11 cellular contexts compared by ENCODE assay signal in genomic region chr14:64706119-64706465, GRCh38. TPM values are rescaled to one million over a fixed set of nuclear protein-coding genes. Genes with fewer than 3 reads are reported as not detected.
DNase-seq lines count a peak whose midpoint lies in the region; ATAC-seq, FAIRE-seq and TF ChIP-seq lines count a peak whose summit lies in the region.
"Had no signal": no experiment of that assay in that cellular context is flagged by ENCODE, and none has a peak within 500 bp of the region (broad histone marks: within the 10 kb centered on the region; RNA-seq: fewer than 3 reads in every experiment).

No MANE protein-coding gene starts in this region.

- H3K27me3 ChIP-seq in SK-N-SH (ENCODE audit: insufficient read depth) (no peaks in the 10 kb centered on the region), ascending aorta (no peaks in the 10 kb centered on the region), HepG2 (ENCODE audit: control insufficient read depth in 1 of 2, insufficient read depth in 2 of 2, low read length in 2 of 2) (peaks cover 0 to 24% of the 10 kb centered on the region in 2 experiments; a peak in 4 of 5 replicates)

- no peak for TF ChIP-seq POLR2A in HepG2 (IDR thresholded peaks at IDR 0.05; ENCODE audit: insufficient read depth in 1 of 2, low read depth in 2 of 2, low read length in 2 of 2)

- ATAC-seq in SK-N-SH treated with all-trans-retinoic acid at 6 μM for 48 hours: no peak
- no peak; the same call in 2 of the 3 replicates for ATAC-seq in HepG2
- ATAC-seq in HG03565 (IDR thresholded peaks at IDR 0.05; ENCODE audit: unreplicated experiment): no peak
- no peak for ATAC-seq in GM21381 (IDR thresholded peaks at IDR 0.05; ENCODE audit: unreplicated experiment)

- no peak overlapping the region; a peak in 1 of 4 replicates for H3K27ac ChIP-seq in SK-N-SH (ENCODE audit: low read depth in 2 of 2, low read length in 1 of 2)
- H3K27ac ChIP-seq in ascending aorta: peak overlapping the region; percentile 88 to 95
- H3K27ac ChIP-seq in HepG2 (ENCODE audit: extremely low read length, insufficient read depth, low read length): peak overlapping the region; percentile 70
- peak overlapping the region; percentile 97 for H3K27ac ChIP-seq in substantia nigra (ENCODE audit: low read depth, low read length, poor library complexity, severe bottlenecking)

- DNase-seq in SK-N-SH: no peak
- DNase-seq in ascending aorta (ENCODE audit: low spot score in 2 of 2): no peak
- no peak for DNase-seq in HepG2 (ENCODE audit: low spot score)
- peak in 1 of 49 donors; percentile 60 for DNase-seq in substantia nigra (lab: John Stamatoyannopoulos, UW)
- DNase-seq in HK-2 (ENCODE audit: unreplicated experiment): no peak
- DNase-seq: activated CD8-positive, alpha-beta memory T cell treated with anti-CD3 and anti-CD28 coated beads for 24 hours; NCI-H2107 had no signal

- in situ Hi-C loops in HepG2 (cut with HindIII; ENCODE audit: extremely low pct_ligation_motif_present, low pct_unique_long_range_greater_than_20kb): no loop called here

- POLR2A ChIA-PET in SK-N-SH (lab: Yijun Ruan, JAX) (interaction anchor here (2.1 kb wide), 1 partner anchor 56 kb away, joined by 6 read pairs; no protein-coding TSS in a partner anchor), HepG2 (lab: Yijun Ruan, JAX) (interaction anchor here (1.0 to 2.6 kb wide), 8 partner anchors 14 to 236 kb away, joined by 3 to 14 read pairs (median 5); partner anchors contain the start of genes GPX2 and ZBTB1)

- no peaks in the 10 kb centered on the region for H3K9me3 ChIP-seq in SK-N-SH
- H3K9me3 ChIP-seq in ascending aorta: no peaks in the 10 kb centered on the region
- no peaks in the 10 kb centered on the region for H3K9me3 ChIP-seq in HepG2 (ENCODE audit: low read length)

- TF ChIP-seq RAD21 in SK-N-SH (IDR thresholded peaks at IDR 0.05; ENCODE audit: low read length) (no peak), HepG2 (CRISPR knock-in tag; IDR thresholded peaks at IDR 0.05) (no peak)

- no peaks in the 10 kb centered on the region for H3F3A ChIP-seq in SK-N-SH (replicated peaks; ENCODE audit: insufficient read depth)

- 81% methylated on average over 3 of the region's 3 CpGs for WGBS in SK-N-SH (ENCODE audit: low lambda C conversion rate)
- 7% methylated on average over 2 of the region's 3 CpGs for WGBS in HepG2 (ENCODE audit: low lambda C conversion rate)

- H3K4me3 ChIP-seq in SK-N-SH (ENCODE audit: low read depth in 2 of 2, low read length in 1 of 2) (no peak overlapping the region), ascending aorta (peak overlapping the region; percentile 74 to 90), HepG2 (replicated peaks in 1 of 3; ENCODE audit: insufficient read depth in 1 of 3, low read depth in 2 of 3, low read length in 3 of 3) (peak overlapping the region; percentile 63 to 79 (median 73); a peak in 5 of 6 replicates)

- H3K4me1 ChIP-seq in SK-N-SH (ENCODE audit: control insufficient read depth in 1 of 2, insufficient read depth in 2 of 2, low read depth in 1 of 2, low read length in 1 of 2) (peaks cover 6 to 36% of the 10 kb centered on the region in 2 experiments; a peak in 2 of 4 replicates), ascending aorta (peaks cover 13 to 47% of the 10 kb centered on the region in 2 donors), HepG2 (ENCODE audit: insufficient read depth, low read length) (peaks cover 60% of the 10 kb centered on the region)

- H3K9ac ChIP-seq in SK-N-SH (no peak overlapping the region), HepG2 (ENCODE audit: insufficient read depth, low read depth, low read length) (no peak overlapping the region; the same call in 1 of the 2 replicates)

- BruUV-seq in HepG2 (replicated peaks; lab: Mats Ljungman, UMichigan): no TSS peak

- CTCF ChIA-PET in SK-N-SH (lab: Yijun Ruan, JAX) (interaction anchor here (0.6 to 1.8 kb wide), 4 partner anchors 54 to 90 kb away, joined by 3 to 5 read pairs (median 4); no protein-coding TSS in a partner anchor), HepG2 (lab: Yijun Ruan, JAX; ENCODE audit: low intra/inter-chr PET ratio, low total read pairs) (no interaction called here)

- no peak for TF ChIP-seq CTCF in SK-N-SH (IDR thresholded peaks at IDR 0.05)
- no peak for TF ChIP-seq CTCF in ascending aorta (IDR thresholded peaks at IDR 0.05)
- TF ChIP-seq CTCF in HepG2 (CRISPR knock-in tag; IDR thresholded peaks at IDR 0.05): no peak

- H2AFZ ChIP-seq in SK-N-SH (ENCODE audit: low read depth) (no peak overlapping the region), HepG2 (ENCODE audit: low read length) (no peak overlapping the region)

- TF ChIP-seq EP300 in SK-N-SH (IDR thresholded peaks at IDR 0.05; ENCODE audit: borderline replicate concordance in 1 of 2, low read depth in 1 of 2, low read length in 1 of 2) (no peak), HepG2 (IDR thresholded peaks at IDR 0.05; ENCODE audit: low read depth in 2 of 2, low read length in 2 of 2) (no peak), HepG2 (CRISPR knock-in tag; IDR thresholded peaks at IDR 0.05; ENCODE audit: borderline replicate concordance) (no peak)

- FAIRE-seq in HepG2 (lab: Jason Lieb, UNC): no peak
- FAIRE-seq: A204.1 had no signal

- no peaks in the 10 kb centered on the region for H3K9me2 ChIP-seq in SK-N-SH

- intact Hi-C loops in ascending aorta (cut with DNase I): loop anchor here (5.0 kb wide), 2 partner anchors 34 to 41 kb away; no protein-coding TSS in a partner anchor
- intact Hi-C loops in HepG2 (cut with micrococcal nuclease; ENCODE audit: unreplicated experiment): loop anchor here (10.0 kb wide), 1 partner anchor 229 kb away; no protein-coding TSS in a partner anchor

- peaks cover 26% of the 10 kb centered on the region; the same call in 1 of the 2 replicates for H3K79me2 ChIP-seq in SK-N-SH (ENCODE audit: insufficient read depth)
- H3K79me2 ChIP-seq in HepG2 (ENCODE audit: insufficient read depth, low read length): peaks cover 21% of the 10 kb centered on the region

- H4K20me1 ChIP-seq in SK-N-SH (ENCODE audit: insufficient read depth) (no peaks in the 10 kb centered on the region), HepG2 (ENCODE audit: insufficient read depth, low read length) (no peaks in the 10 kb centered on the region)

- peak overlapping the region; percentile 99; the same call in 1 of the 2 replicates for H3K4me2 ChIP-seq in SK-N-SH
- H3K4me2 ChIP-seq in HepG2 (ENCODE audit: low read depth, low read length): peak overlapping the region; percentile 94

- H3K36me3 ChIP-seq in SK-N-SH (replicated peaks in 1 of 2; ENCODE audit: control insufficient read depth in 1 of 2, insufficient read depth in 2 of 2, low read length in 1 of 2) (no peaks in the 10 kb centered on the region), ascending aorta (no peaks in the 10 kb centered on the region), HepG2 (replicated peaks in 1 of 2; ENCODE audit: control insufficient read depth in 1 of 2, insufficient read depth in 2 of 2, low read length in 2 of 2) (peaks cover 0 to 4% of the 10 kb centered on the region in 2 experiments; a peak in 1 of 5 replicates)

TF ChIP-seq in SK-N-SH treated with all-trans-retinoic acid at 6 μM for 48 hours, 23 proteins besides CTCF, POLR2A, EP300 and RAD21 (continues in another document):
- TF ChIP-seq ESRRG (CRISPR knock-in tag; IDR thresholded peaks at IDR 0.05): no peak
- TF ChIP-seq TCF4 (CRISPR knock-in tag; IDR thresholded peaks at IDR 0.05; ENCODE audit: borderline replicate concordance): no peak
- no peak for TF ChIP-seq SNAI2 (CRISPR knock-in tag; IDR thresholded peaks at IDR 0.05)
- no peak for TF ChIP-seq OSR1 (CRISPR knock-in tag; IDR thresholded peaks at IDR 0.05)
- TF ChIP-seq CSDC2 (CRISPR knock-in tag; IDR thresholded peaks at IDR 0.05): no peak
- no peak for TF ChIP-seq ZNF70 (CRISPR knock-in tag; IDR thresholded peaks at IDR 0.05)

TF ChIP-seq in HepG2, 621 proteins besides CTCF, POLR2A, EP300 and RAD21 (continues in another document):
- TF ChIP-seq DNMT3B (CRISPR knock-in tag; conservative IDR thresholded peaks at IDR 0.05) (no peak), GATAD2A (CRISPR knock-in tag; IDR thresholded peaks at IDR 0.05) (no peak)
- TF ChIP-seq, protein P1, sequence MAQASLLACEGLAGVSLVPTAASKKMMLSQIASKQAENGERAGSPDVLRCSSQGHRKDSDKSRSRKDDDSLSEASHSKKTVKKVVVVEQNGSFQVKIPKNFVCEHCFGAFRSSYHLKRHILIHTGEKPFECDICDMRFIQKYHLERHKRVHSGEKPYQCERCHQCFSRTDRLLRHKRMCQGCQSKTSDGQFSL (CRISPR knock-in tag; IDR thresholded peaks at IDR 0.05): no peak

RNA-seq across cellular contexts. Expression of gene PLEKHG3, which starts 1.9 kb away (rescaled TPM):
- polyA plus RNA-seq in SK-N-SH (2012; rRNA removed): 4.9 and 5.1 TPM in 2 replicates
- 2.6 and 4.0 TPM in 2 replicates for polyA plus RNA-seq in SK-N-SH (2012; cell fraction: cytosol; rRNA removed)
- 18.3 and 21.2 TPM in 2 replicates for polyA plus RNA-seq in SK-N-SH (2012; cell fraction: nucleus; rRNA removed)
- total RNA-seq in ascending aorta: 134 TPM
- total RNA-seq in HepG2 (2016; rRNA removed; fragmentation: Illumina TruSeq; extraction: Trizol): 9.5 and 9.8 TPM in 2 replicates
- 0.61 and 0.88 TPM in 2 replicates for total RNA-seq in HepG2 (2016; cell fraction: cytosol; rRNA removed; fragmentation: Illumina TruSeq; extraction: Trizol; ENCODE audit: low read depth)
- 7.2 and 11.8 TPM in 2 replicates for total RNA-seq in HepG2 (2016; cell fraction: insoluble cytoplasmic fraction; rRNA removed; fragmentation: Illumina TruSeq; extraction: Trizol)
- 5.6 and 6.4 TPM in 2 replicates for total RNA-seq in HepG2 (2016; cell fraction: membrane; rRNA removed; fragmentation: Illumina TruSeq; extraction: Trizol)
- 9.3 and 10.4 TPM in 2 replicates for total RNA-seq in HepG2 (2016; cell fraction: nucleus; rRNA removed; fragmentation: Illumina TruSeq; extraction: Trizol)
- polyA plus RNA-seq in HepG2 (2011; rRNA removed): 7.1 and 7.2 TPM in 2 replicates
- polyA plus RNA-seq in HepG2 (2011; cell fraction: cytosol; rRNA removed): 2.7 and 5.6 TPM in 2 replicates
- polyA plus RNA-seq in HepG2 (2011; cell fraction: nucleus; rRNA removed): 13.8 and 16.9 TPM in 2 replicates
- 5.4 and 8.7 TPM in 2 replicates for polyA plus RNA-seq in HepG2 (2012)
- 0.60 and 0.61 TPM in 2 replicates for polyA plus RNA-seq in HepG2 (2016; cell fraction: cytosol; fragmentation: Illumina TruSeq; extraction: Trizol; ENCODE audit: low read depth)
- 6.0 and 8.8 TPM in 2 replicates for polyA plus RNA-seq in HepG2 (2016; cell fraction: insoluble cytoplasmic fraction; fragmentation: Illumina TruSeq; extraction: Trizol; ENCODE audit: low read depth)
- 2.1 and 2.2 TPM in 2 replicates for polyA plus RNA-seq in HepG2 (2016; cell fraction: membrane; fragmentation: Illumina TruSeq; extraction: Trizol; ENCODE audit: low read depth)
- 28.5 and 30.1 TPM in 2 replicates for polyA plus RNA-seq in HepG2 (2016; cell fraction: nucleus; fragmentation: Illumina TruSeq; extraction: Trizol; ENCODE audit: insufficient read depth, low read depth)
- polyA minus RNA-seq in HepG2 (2011; rRNA and poly(A)+ RNA removed; ENCODE audit: low replicate concordance): 9.5 and 51.9 TPM in 2 replicates
- 4.6 and 5.4 TPM in 2 replicates for polyA minus RNA-seq in HepG2 (2011; cell fraction: cytosol; rRNA and poly(A)+ RNA removed)
- 5.1 and 12.0 TPM in 2 replicates for polyA minus RNA-seq in HepG2 (2011; cell fraction: nucleus; rRNA and poly(A)+ RNA removed)

Comparison
In these comparisons a context has a peak if more than half of its experiments do, and no peak if none do; other contexts are left out.
1. H3K27ac ChIP-seq: peak in ascending aorta (2 of 2), HepG2 (single experiment) and substantia nigra (single experiment); none in SK-N-SH (0 of 2).
2. H3K4me3 ChIP-seq: peak in ascending aorta (2 of 2) and HepG2 (3 of 3); none in SK-N-SH (0 of 2).
3. RNA of gene PLEKHG3, which starts 1.9 kb away (total RNA-seq): 134 TPM in ascending aorta (single experiment); 0.61 to 11.8 TPM in HepG2; every median in the first group is over 10 times any median in the second.